In genomic region chr22:25492162-25492561, GRCh38 we compare ENCODE assay signal across 22 cellular contexts.
"Had no signal": no experiment of that assay in that cellular context is flagged by ENCODE, and none has a peak within 500 bp of the region (broad histone marks: within the 10 kb centered on the region; RNA-seq: fewer than 3 reads in every experiment).

No MANE protein-coding gene starts in this region.

- H3K79me2 ChIP-seq: hepatocyte had no signal

- H3K9me3 ChIP-seq: left ventricle myocardium inferior, lower lobe of right lung, ovary, right atrium auricular region, suprapubic skin, tibial artery, upper lobe of left lung, uterus had no signal

- H3K9ac ChIP-seq: neural progenitor cell had no signal

- H3K4me2 ChIP-seq: hepatocyte, neural progenitor cell had no signal

- H3K4me3 ChIP-seq: hepatocyte, left ventricle myocardium inferior, lower lobe of right lung, neural progenitor cell, ovary, right atrium auricular region, suprapubic skin, tibial artery, upper lobe of left lung, uterus had no signal

- H3K27ac Mint-ChIP-seq: endodermal cell, memory B cell, mesothelial cell of epicardium, natural killer cell, neural progenitor cell had no signal

- H3K27me3 Mint-ChIP-seq: memory B cell had no signal

- H3K36me3 ChIP-seq: left ventricle myocardium inferior, lower lobe of right lung, neural progenitor cell, ovary, right atrium auricular region, suprapubic skin, tibial artery, uterus had no signal

- H3K36me3 Mint-ChIP-seq: natural killer cell had no signal

- H3K4me1 ChIP-seq: foreskin keratinocyte, neural progenitor cell, suprapubic skin, uterus had no signal

- ATAC-seq: foreskin keratinocyte, left cardiac atrium, lower lobe of right lung, natural killer cell had no signal

- H3K27ac ChIP-seq: foreskin keratinocyte, hepatocyte, left ventricle myocardium inferior, lower lobe of right lung, neural progenitor cell, ovary, right atrium auricular region, suprapubic skin, tibial artery, upper lobe of left lung, uterus had no signal

- H3K27me3 ChIP-seq: foreskin keratinocyte, hepatocyte, neural progenitor cell, ovary, right atrium auricular region, suprapubic skin, tibial artery, upper lobe of left lung, uterus had no signal

- DNase-seq: effector CD4-positive, alpha-beta T cell; endodermal cell; erythroblast; foreskin keratinocyte; kidney; left cardiac atrium; left ventricle myocardium inferior; lower lobe of right lung; natural killer cell; ovary; small intestine; stimulated activated CD4-positive, alpha-beta T cell treated with anti-CD3 and anti-CD28 coated beads, Interleukin-12 subunit alpha, Interleukin-12 subunit beta, amount 100 ng/mL, for 4 hours; stimulated activated naive CD4-positive, alpha-beta T cell treated with Interleukin-2 at 50 U/mL for 16 hours; tibial artery; upper lobe of left lung; uterus had no signal

- H3K4me3 Mint-ChIP-seq: endodermal cell, memory B cell, mesothelial cell of epicardium, natural killer cell, neural progenitor cell had no signal

- H3K9me3 Mint-ChIP-seq: endodermal cell, natural killer cell, neural progenitor cell had no signal

- H2AFZ ChIP-seq: hepatocyte, neural progenitor cell had no signal
